In genomic region chr7:4690953-4691856, GRCh38 we compare ENCODE assay signal across 18 cellular contexts. TPM values are rescaled to one million over a fixed set of nuclear protein-coding genes. Genes with fewer than 3 reads are reported as not detected.
DNase-seq lines count a peak whose midpoint lies in the region; ATAC-seq and TF ChIP-seq lines count a peak whose summit lies in the region.
"Had no signal": no experiment of that assay in that cellular context is flagged by ENCODE, and none has a peak within 500 bp of the region (broad histone marks: within the 10 kb centered on the region; RNA-seq: fewer than 3 reads in every experiment).

No MANE protein-coding gene starts in this region.

- H3K27ac ChIP-seq in heart left ventricle (peak overlapping the region in 9 of 12 donors; percentile 4 to 87 (median 57)), ascending aorta (peak overlapping the region; percentile 94 to 95)
- H3K27ac ChIP-seq: parathyroid adenoma had no signal

- no peak overlapping the region for H3K4me3 ChIP-seq in heart left ventricle
- peak overlapping the region in 1 of 2 donors; percentile 57 for H3K4me3 ChIP-seq in ascending aorta

- H3K4me3 Mint-ChIP-seq in mesothelial cell of epicardium = no peak overlapping the region
- peak overlapping the region; percentile 10 for H3K4me3 Mint-ChIP-seq in type B pancreatic cell
- H3K4me3 Mint-ChIP-seq: activated naive CD4-positive, alpha-beta T cell treated with anti-CD3 and anti-CD28 coated beads, Interleukin-2, amount 10 ng/mL, durations not matched to agents 7 days and 5 days had no signal

- no peaks in the 10 kb centered on the region for H3K27me3 ChIP-seq in heart left ventricle
- H3K27me3 ChIP-seq in ascending aorta = no peaks in the 10 kb centered on the region

- H3K9me3 ChIP-seq in heart left ventricle = no peaks in the 10 kb centered on the region
- H3K9me3 ChIP-seq in ascending aorta = no peaks in the 10 kb centered on the region

- H3K4me1 Mint-ChIP-seq in mesothelial cell of epicardium (peaks cover 51% of the 10 kb centered on the region), type B pancreatic cell (ENCODE audit: unreplicated experiment) (peaks cover 56% of the 10 kb centered on the region)

- TF ChIP-seq CTCF in heart left ventricle (IDR thresholded peaks at IDR 0.05) = no peak
- TF ChIP-seq CTCF in ascending aorta (IDR thresholded peaks at IDR 0.05) = no peak
- no peak for TF ChIP-seq CTCF in mesothelial cell of epicardium (IDR thresholded peaks at IDR 0.05; ENCODE audit: unreplicated experiment)
- no peak for TF ChIP-seq CTCF in type B pancreatic cell (conservative IDR thresholded peaks at IDR 0.05)

- H3K27ac Mint-ChIP-seq in mesothelial cell of epicardium = peak overlapping the region; percentile 61
- H3K27ac Mint-ChIP-seq in type B pancreatic cell = peak overlapping the region; percentile 50

- H3K27me3 Mint-ChIP-seq in mesothelial cell of epicardium (ENCODE audit: low read depth) (no peaks in the 10 kb centered on the region), type B pancreatic cell (no peaks in the 10 kb centered on the region)
- H3K27me3 Mint-ChIP-seq: activated B cell treated with CpG ODN at 0.5 μM for 24 hours; activated naive CD4-positive, alpha-beta T cell treated with anti-CD3 and anti-CD28 coated beads, Interleukin-2, amount 10 ng/mL, durations not matched to agents 7 days and 5 days; effector memory CD8-positive, alpha-beta T cell had no signal

- 80 to 86% (median 83%) methylated on average over 23 of the region's 23 CpGs for WGBS in heart left ventricle, 4 donors

- intact Hi-C loops in heart left ventricle (cut with DNase I) = no loop called here
- intact Hi-C loops in Right ventricle myocardium inferior (cut with DNase I) = no loop called here
- intact Hi-C loops in ascending aorta (cut with DNase I) = no loop called here

- H3K9me3 Mint-ChIP-seq in mesothelial cell of epicardium = no peaks in the 10 kb centered on the region
- no peaks in the 10 kb centered on the region for H3K9me3 Mint-ChIP-seq in type B pancreatic cell
- H3K9me3 Mint-ChIP-seq: activated B cell treated with CpG ODN at 0.5 μM for 24 hours; activated naive CD4-positive, alpha-beta T cell treated with anti-CD3 and anti-CD28 coated beads, Interleukin-2, amount 10 ng/mL, durations not matched to agents 7 days and 5 days; effector memory CD8-positive, alpha-beta T cell had no signal

- peaks cover 4 to 90% (median 61%) of the 10 kb centered on the region in 12 donors for H3K4me1 ChIP-seq in heart left ventricle
- H3K4me1 ChIP-seq in ascending aorta = peaks cover 22 to 54% of the 10 kb centered on the region in 2 donors

- TF ChIP-seq POLR2A in heart left ventricle (IDR thresholded peaks at IDR 0.05) = no peak

- H3K36me3 Mint-ChIP-seq in mesothelial cell of epicardium = peaks cover 1% of the 10 kb centered on the region
- H3K36me3 Mint-ChIP-seq in type B pancreatic cell = peaks cover 9% of the 10 kb centered on the region

- H3K36me3 ChIP-seq in heart left ventricle = peaks cover 0 to 5% (median 0%) of the 10 kb centered on the region in 9 donors
- H3K36me3 ChIP-seq in ascending aorta = no peaks in the 10 kb centered on the region

- no peak for DNase-seq in heart left ventricle
- no peak for DNase-seq in Right ventricle myocardium inferior (ENCODE audit: missing footprints)
- DNase-seq in ascending aorta (ENCODE audit: low spot score in 2 of 2) = no peak
- no peak for DNase-seq in mesothelial cell of epicardium (ENCODE audit: low spot score in 2 of 2, unreplicated experiment in 2 of 2)
- DNase-seq in type B pancreatic cell (ENCODE audit: extremely low spot score, unreplicated experiment) = no peak
- no peak for DNase-seq in ureter (ENCODE audit: low spot score)
- DNase-seq in AG08396 (ENCODE audit: low spot score) = no peak
- DNase-seq in NCI-H1048 (lab: John Stamatoyannopoulos, UW) = no peak
- DNase-seq: activated B cell treated with CpG ODN at 0.5 μM for 24 hours; activated CD8-positive, alpha-beta memory T cell treated with anti-CD3 and anti-CD28 coated beads, Interleukin-2, amount 50 U/mL, for 4 hours; activated naive CD4-positive, alpha-beta T cell treated with anti-CD3 and anti-CD28 coated beads, Interleukin-2, amount 10 ng/mL, durations not matched to agents 7 days and 5 days; effector memory CD8-positive, alpha-beta T cell; midbrain; NCI-H187 treated with DMSO at 0.1 percent for 48 hours; NCI-H69; stimulated activated CD4-positive, alpha-beta T cell treated with anti-CD3 and anti-CD28 coated beads, Interleukin-12 subunit alpha, Interleukin-12 subunit beta, amount 100 ng/mL, for 4 hours; T-helper 1 cell had no signal

- no peak for ATAC-seq in heart left ventricle
- no peak for ATAC-seq in Right ventricle myocardium inferior
- ATAC-seq: effector memory CD8-positive, alpha-beta T cell had no signal

RNA-seq across cellular contexts. Expression of gene FOXK1, which starts 9.1 kb away (rescaled TPM):
- total RNA-seq in heart left ventricle (10 to 100 TPM; 12.4 to 43.7 (median 22.5) TPM), Right ventricle myocardium inferior (16.8 TPM), ascending aorta (31.7 TPM), mesothelial cell of epicardium (54.6 to 57.3 TPM (median 56.7 TPM) in 3 replicates), type B pancreatic cell (ENCODE audit: low replicate concordance) (55.1 and 55.2 TPM in 2 replicates), ureter (40.4 TPM)
- 1 to 10 TPM; 9.3 to 9.4 TPM for polyA plus RNA-seq in heart left ventricle
